In the genomic region with DNA sequence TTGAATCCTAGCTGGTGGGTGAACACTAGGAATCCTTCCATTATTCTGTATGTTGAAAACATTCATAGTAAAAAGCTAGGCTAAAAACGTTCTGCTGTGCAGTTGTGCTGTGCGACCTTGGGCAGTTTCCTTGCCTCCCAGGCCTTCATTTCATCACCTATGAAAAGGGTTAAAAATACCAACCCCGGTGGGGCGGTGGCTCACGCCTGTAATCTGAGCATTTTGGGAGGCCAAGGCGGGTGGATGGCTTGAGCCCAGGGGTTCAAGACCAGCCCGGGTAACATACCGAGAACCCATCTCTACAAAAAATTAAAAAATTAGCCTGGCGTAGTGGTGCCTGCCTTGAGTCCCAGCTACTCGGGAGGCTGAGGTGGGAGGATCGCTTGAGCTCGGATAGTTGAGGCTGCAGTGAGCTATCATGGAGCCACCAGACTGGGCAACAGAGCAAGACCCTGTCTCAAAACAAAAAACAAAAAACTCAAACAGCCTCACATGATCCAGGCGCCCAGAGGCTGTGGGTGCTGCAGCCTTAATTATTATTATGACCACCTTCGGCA, we compare ENCODE assay signal across 8 cellular contexts. TPM values are rescaled to one million over a fixed set of nuclear protein-coding genes. Genes with fewer than 3 reads are reported as not detected.
A peak's percentile ranks its signal among the peaks of the same experiment; 100 is the strongest.
DNase-seq lines count a peak whose midpoint lies in the region; ATAC-seq and TF ChIP-seq lines count a peak whose summit lies in the region.

No MANE protein-coding gene starts in this region.

- intact Hi-C loops in naive thymus-derived CD4-positive, alpha-beta T cell (cut with micrococcal nuclease), result loop anchor here (1.0 to 10.0 kb wide), 20 partner anchors 39 to 1348 kb away; partner anchors contain the start of genes GRHL1 (in 2 of the 2), HPCAL1 (in 2 of the 2), ODC1 (in 2 of the 2) and TAF1B (in 2 of the 2)

- POLR2A ChIA-PET in AG04450 (lab: Yijun Ruan, JAX), result interaction anchor here (0.9 kb wide), 1 partner anchor 184 kb away, joined by 3 read pairs; no protein-coding TSS in a partner anchor
- POLR2A ChIA-PET in naive thymus-derived CD4-positive, alpha-beta T cell (lab: Charles Lee), result interaction anchor here (0.7 kb wide), 1 partner anchor 330 kb away, joined by 3 read pairs; no protein-coding TSS in a partner anchor

- ATAC-seq in central memory CD8-positive, alpha-beta T cell (replicated peaks; ENCODE audit: extremely low read depth, poor library complexity, severe bottlenecking), result no peak
- no peak for ATAC-seq in naive thymus-derived CD4-positive, alpha-beta T cell
- ATAC-seq in HG03378 (IDR thresholded peaks at IDR 0.05; ENCODE audit: unreplicated experiment), result no peak

- H3K4me1 ChIP-seq in naive thymus-derived CD4-positive, alpha-beta T cell (ENCODE audit: control insufficient read depth in 2 of 2, insufficient read depth in 2 of 2, low read length in 2 of 2), result peaks cover 24 to 29% of the 10 kb centered on the region in 2 donors

- H3K9me3 ChIP-seq in AG04450 (ENCODE audit: control insufficient read depth, insufficient read depth, low read length), result no peaks in the 10 kb centered on the region
- no peaks in the 10 kb centered on the region for H3K9me3 ChIP-seq in naive thymus-derived CD4-positive, alpha-beta T cell (ENCODE audit: control insufficient read depth in 2 of 3, low read length in 3 of 3)

- H3K27me3 ChIP-seq in AG04450 (ENCODE audit: control insufficient read depth, insufficient read depth, low read length), result no peaks in the 10 kb centered on the region
- H3K27me3 ChIP-seq in naive thymus-derived CD4-positive, alpha-beta T cell (ENCODE audit: control insufficient read depth in 2 of 2, insufficient read depth in 2 of 2, low read length in 2 of 2), result peaks cover 0 to 7% of the 10 kb centered on the region in 2 donors

- CTCF ChIA-PET in AG04450 (lab: Charles Lee), result interaction anchor here (0.6 to 3.6 kb wide), 4 partner anchors 47 to 315 kb away, joined by 3 to 18 read pairs (median 9); no protein-coding TSS in a partner anchor
- CTCF ChIA-PET in naive thymus-derived CD4-positive, alpha-beta T cell (lab: Charles Lee), result interaction anchor here (2.0 kb wide), 1 partner anchor 316 kb away, joined by 6 read pairs; no protein-coding TSS in a partner anchor

- peak overlapping the region; percentile 31 for H3K27ac ChIP-seq in AG04450 (ENCODE audit: low read depth, low read length)
- no peak overlapping the region for H3K27ac ChIP-seq in naive thymus-derived CD4-positive, alpha-beta T cell (ENCODE audit: low read depth, low read length)

- peaks cover 14% of the 10 kb centered on the region for H3K27me3 Mint-ChIP-seq in central memory CD8-positive, alpha-beta T cell
- peaks cover 0 to 16% (median 10%) of the 10 kb centered on the region in 5 donors for H3K27me3 Mint-ChIP-seq in naive thymus-derived CD4-positive, alpha-beta T cell

- no peak for DNase-seq in AG04450 (ENCODE audit: low read depth, low spot score)
- no peak for DNase-seq in Jurkat, Clone E6-1 (ENCODE audit: low read depth, low spot score)
- DNase-seq in central memory CD8-positive, alpha-beta T cell (ENCODE audit: low spot score in 2 of 2), result no peak
- DNase-seq in naive thymus-derived CD4-positive, alpha-beta T cell, result no peak
- no peak for DNase-seq in NCI-H1048 (lab: John Stamatoyannopoulos, UW)
- DNase-seq in GF-D8 (lab: John Stamatoyannopoulos, UW), result no peak
- no peak for DNase-seq in NCI-H748 (lab: John Stamatoyannopoulos, UW; ENCODE audit: unreplicated experiment)

- peak overlapping the region; percentile 79 for H3K4me3 ChIP-seq in AG04450 (ENCODE audit: low read depth, low read length)
- H3K4me3 ChIP-seq in Jurkat, Clone E6-1 (ENCODE audit: low read length), result peak overlapping the region; percentile 91
- peak overlapping the region; percentile 94 for H3K4me3 ChIP-seq in naive thymus-derived CD4-positive, alpha-beta T cell (ENCODE audit: low read length)

- TF ChIP-seq CTCF in AG04450 (IDR thresholded peaks at IDR 0.05; ENCODE audit: low read depth, low read length), result no peak

- peak overlapping the region; percentile 93 for H3K4me3 Mint-ChIP-seq in central memory CD8-positive, alpha-beta T cell
- H3K4me3 Mint-ChIP-seq in naive thymus-derived CD4-positive, alpha-beta T cell, result peak overlapping the region; percentile 81 to 99 (median 98)

- peak overlapping the region; percentile 91 for H3K27ac Mint-ChIP-seq in central memory CD8-positive, alpha-beta T cell (ENCODE audit: low read depth)
- peak overlapping the region in 6 of 9 donors; percentile 86 to 99 (median 94) for H3K27ac Mint-ChIP-seq in naive thymus-derived CD4-positive, alpha-beta T cell

- no peaks in the 10 kb centered on the region for H3K36me3 ChIP-seq in naive thymus-derived CD4-positive, alpha-beta T cell (ENCODE audit: control insufficient read depth in 2 of 3, insufficient read depth in 3 of 3, low read length in 3 of 3)

- H3K9me3 Mint-ChIP-seq in central memory CD8-positive, alpha-beta T cell, result no peaks in the 10 kb centered on the region
- H3K9me3 Mint-ChIP-seq in naive thymus-derived CD4-positive, alpha-beta T cell, result no peaks in the 10 kb centered on the region

- H3K4me1 Mint-ChIP-seq in central memory CD8-positive, alpha-beta T cell, result peaks cover 34% of the 10 kb centered on the region
- peaks cover 16 to 50% (median 38%) of the 10 kb centered on the region in 7 donors for H3K4me1 Mint-ChIP-seq in naive thymus-derived CD4-positive, alpha-beta T cell

- H3K36me3 Mint-ChIP-seq in central memory CD8-positive, alpha-beta T cell (ENCODE audit: insufficient read depth), result peaks cover 17% of the 10 kb centered on the region
- peaks cover 0 to 20% (median 0%) of the 10 kb centered on the region in 5 donors for H3K36me3 Mint-ChIP-seq in naive thymus-derived CD4-positive, alpha-beta T cell

RNA-seq across cellular contexts. Expression of gene RRM2, which starts 2.9 kb away (rescaled TPM):
- 13.7 and 21.7 TPM in 2 replicates for polyA plus RNA-seq in AG04450 (2011; rRNA removed)
- polyA minus RNA-seq in AG04450 (2011; rRNA and poly(A)+ RNA removed), result 11.1 and 20.5 TPM in 2 replicates
- 564 TPM for polyA plus RNA-seq in Jurkat, Clone E6-1 (2012; ENCODE audit: insufficient read depth, insufficient read length)
- 100 to 1,000 TPM in 1 of 5 experiments, 1 to 10 TPM in 1, under 1 TPM in 3; 0.13 to 330 (median 0.51) TPM for total RNA-seq in naive thymus-derived CD4-positive, alpha-beta T cell
- polyA plus RNA-seq in naive thymus-derived CD4-positive, alpha-beta T cell, result not detected

RNA-seq across cellular contexts. Expression of gene CYS1, which starts 39.5 kb away (rescaled TPM):
- 0.12 and 0.24 TPM in 2 replicates for polyA plus RNA-seq in AG04450 (2011; rRNA removed)
- polyA minus RNA-seq in AG04450 (2011; rRNA and poly(A)+ RNA removed), result 0.13 and 0.28 TPM in 2 replicates
- polyA plus RNA-seq in Jurkat, Clone E6-1 (2012; ENCODE audit: insufficient read depth, insufficient read length), result not detected
- 1 to 10 TPM in 1 of 5 experiments, not detected in 4; 1.3 TPM for total RNA-seq in naive thymus-derived CD4-positive, alpha-beta T cell
- polyA plus RNA-seq in naive thymus-derived CD4-positive, alpha-beta T cell, result not detected

Comparison
In these comparisons a context has a peak if more than half of its experiments do, and no peak if none do; other contexts are left out.
1. RNA of gene RRM2, which starts 2.9 kb away (polyA plus RNA-seq): 13.7 to 21.7 TPM in AG04450; not detected in naive thymus-derived CD4-positive, alpha-beta T cell; every median in the first group is over 10 times any median in the second.
2. Peak in every context shown above with its lines, with median percentiles within 50 percentile points of each other: H3K4me3 ChIP-seq.